Comparison of ENCODE assay signal across 8 cellular contexts in genomic region chr1:48775817-48776399, GRCh38. TPM values are rescaled to one million over a fixed set of nuclear protein-coding genes. Genes with fewer than 3 reads are reported as not detected.
DNase-seq lines count a peak whose midpoint lies in the region; TF ChIP-seq lines count a peak whose summit lies in the region.

No MANE protein-coding gene starts in this region.

- peak overlapping the region in 3 of 4 donors; percentile 71 to 91 (median 75) for H3K27ac ChIP-seq in Peyer's patch

- DNase-seq in Peyer's patch (peak in 2 of 3 donors; percentile 27 to 50), foreskin fibroblast (peak in 1 of 2 donors; percentile 14), retina (peak; percentile 49), RKO (ENCODE audit: low spot score) (no peak), epidermal melanocyte (ENCODE audit: insufficient read length, low spot score) (no peak), Ammon's horn (ENCODE audit: low spot score) (no peak)
- no peak for DNase-seq in stimulated activated naive CD4-positive, alpha-beta T cell treated with Interleukin-2 at 50 U/mL for 16 hours (lab: John Stamatoyannopoulos, UW)

- H3K4me1 ChIP-seq in ES-I3 (ENCODE audit: insufficient read depth, low read length) (no peaks in the 10 kb centered on the region), Peyer's patch (peaks cover 0 to 12% (median 0%) of the 10 kb centered on the region in 4 donors)

- H3K27me3 ChIP-seq in Peyer's patch: no peaks in the 10 kb centered on the region

- H3K4me3 ChIP-seq in Peyer's patch (peak overlapping the region; percentile 64 to 84 (median 79)), foreskin fibroblast (ENCODE audit: low read depth in 1 of 2, low read length in 2 of 2) (peak overlapping the region; percentile 28 to 68)

- peak overlapping the region; percentile 70; the same call in 1 of the 2 replicates for H3K9ac ChIP-seq in ES-I3 (ENCODE audit: low read depth, low read length)

- no peak for TF ChIP-seq POLR2A in Peyer's patch (IDR thresholded peaks at IDR 0.05)

- H3K36me3 ChIP-seq in ES-I3 (ENCODE audit: insufficient read depth, low read length) (no peaks in the 10 kb centered on the region), Peyer's patch (no peaks in the 10 kb centered on the region)

- H3K9me3 ChIP-seq in ES-I3 (ENCODE audit: control insufficient read depth, insufficient read depth, low read length) (no peaks in the 10 kb centered on the region), Peyer's patch (no peaks in the 10 kb centered on the region)

- TF ChIP-seq CTCF in Peyer's patch (IDR thresholded peaks at IDR 0.05) (no peak), foreskin fibroblast (IDR thresholded peaks at IDR 0.05; ENCODE audit: low read depth, low read length) (no peak)

RNA-seq across cellular contexts. Expression of gene BEND5, which starts 0.8 kb away (rescaled TPM):
- 10 to 100 TPM in 1 of 4 donors, 1 to 10 TPM in 1, under 1 TPM in 1, not detected in 1; 0.95 to 18.2 (median 1.6) TPM for total RNA-seq in Peyer's patch

Comparison
In these comparisons a context has a peak if more than half of its experiments do, and no peak if none do; other contexts are left out.
1. DNase-seq: peak in Peyer's patch (2 of 3) and retina (single experiment); none in RKO (single experiment), epidermal melanocyte (single experiment), Ammon's horn (single experiment) and stimulated activated naive CD4-positive, alpha-beta T cell treated with Interleukin-2 at 50 U/mL for 16 hours (single experiment).